1 cellular context compared by ENCODE assay signal in the genomic region with DNA sequence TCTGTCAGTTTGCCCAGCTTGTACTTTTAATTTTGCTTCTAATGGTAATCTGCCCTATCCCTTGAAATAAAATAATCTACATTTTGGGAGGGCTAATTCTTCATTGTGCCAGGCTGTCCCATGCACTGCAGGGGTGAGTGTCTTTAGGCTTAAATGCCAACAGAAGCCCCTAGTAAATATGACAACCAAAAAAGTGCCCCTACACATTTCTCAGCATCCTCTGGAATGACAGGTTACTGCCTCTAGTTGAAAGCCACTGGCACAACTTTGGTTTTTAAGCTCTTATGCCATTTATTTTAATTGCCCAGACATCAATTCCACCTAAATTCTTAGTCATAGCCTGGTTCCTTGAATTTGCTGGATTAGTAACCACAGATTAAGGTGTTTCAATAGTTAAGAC.
TF ChIP-seq lines count a peak whose summit lies in the region.

No MANE protein-coding gene starts in this region.

TF ChIP-seq in endothelial cell of umbilical vein, 7 proteins besides CTCF, POLR2A, EP300 and RAD21 (continued from another document):
- no peak for TF ChIP-seq FOS (IDR thresholded peaks at IDR 0.05; ENCODE audit: borderline replicate concordance, insufficient read depth, low read length)
- no peak for TF ChIP-seq JUN (IDR thresholded peaks at IDR 0.05; ENCODE audit: borderline replicate concordance, insufficient read depth, insufficient read length, low read depth)
- no peak for TF ChIP-seq EZH2 (IDR thresholded peaks at IDR 0.05; ENCODE audit: borderline replicate concordance, low read depth, low read length, severe bottlenecking)
- TF ChIP-seq, protein P1, sequence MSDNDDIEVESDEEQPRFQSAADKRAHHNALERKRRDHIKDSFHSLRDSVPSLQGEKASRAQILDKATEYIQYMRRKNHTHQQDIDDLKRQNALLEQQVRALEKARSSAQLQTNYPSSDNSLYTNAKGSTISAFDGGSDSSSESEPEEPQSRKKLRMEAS (IDR thresholded peaks at IDR 0.05; ENCODE audit: insufficient read depth, insufficient read length), result no peak
- no peak for TF ChIP-seq GATA2 (IDR thresholded peaks at IDR 0.05; ENCODE audit: insufficient read depth, insufficient read length, low read depth, low read length)
- TF ChIP-seq POLR2AphosphoS5 (IDR thresholded peaks at IDR 0.05; ENCODE audit: insufficient read depth, low read depth, low read length), result no peak
TF ChIP-seq in endothelial cell of umbilical vein: peak in this region for 0.
